ENCODE assay signal across 16 cellular contexts in genomic region chr4:67566335-67566734, GRCh38. TPM values are rescaled to one million over a fixed set of nuclear protein-coding genes. Genes with fewer than 3 reads are reported as not detected.
DNase-seq lines count a peak whose midpoint lies in the region; ATAC-seq, FAIRE-seq and TF ChIP-seq lines count a peak whose summit lies in the region.
"Had no signal": no experiment of that assay in that cellular context is flagged by ENCODE, and none has a peak within 500 bp of the region (broad histone marks: within the 10 kb centered on the region; RNA-seq: fewer than 3 reads in every experiment).

No MANE protein-coding gene starts in this region.

- H3K9me3 ChIP-seq in DND-41 (ENCODE audit: insufficient read depth, low read length, severe bottlenecking) = no peaks in the 10 kb centered on the region
- no peaks in the 10 kb centered on the region for H3K9me3 ChIP-seq in naive thymus-derived CD4-positive, alpha-beta T cell (ENCODE audit: control insufficient read depth in 2 of 3, low read length in 3 of 3)
- H3K9me3 ChIP-seq: HAP-1 had no signal

- no peak overlapping the region for H3K27ac Mint-ChIP-seq in activated CD4-positive, alpha-beta memory T cell treated with anti-CD3 and anti-CD28 coated beads for 36 hours
- H3K27ac Mint-ChIP-seq in activated CD4-positive, alpha-beta memory T cell treated with anti-CD3 and anti-CD28 coated beads, Interleukin-2, amount 10 ng/mL, durations not matched to agents 7 days and 5 days = no peak overlapping the region
- H3K27ac Mint-ChIP-seq in T-cell = peak overlapping the region; percentile 16 to 61
- H3K27ac Mint-ChIP-seq in naive thymus-derived CD4-positive, alpha-beta T cell = peak overlapping the region in 6 of 9 donors; percentile 26 to 52 (median 38)

- H3K4me1 Mint-ChIP-seq in activated CD4-positive, alpha-beta memory T cell treated with anti-CD3 and anti-CD28 coated beads for 36 hours (ENCODE audit: low read depth) = peaks cover 8% of the 10 kb centered on the region
- H3K4me1 Mint-ChIP-seq in activated CD4-positive, alpha-beta memory T cell treated with anti-CD3 and anti-CD28 coated beads, Interleukin-2, amount 10 ng/mL, durations not matched to agents 7 days and 5 days = peaks cover 7% of the 10 kb centered on the region
- H3K4me1 Mint-ChIP-seq in T-cell = peaks cover 9 to 38% (median 14%) of the 10 kb centered on the region in 3 donors
- peaks cover 2 to 67% (median 27%) of the 10 kb centered on the region in 7 donors for H3K4me1 Mint-ChIP-seq in naive thymus-derived CD4-positive, alpha-beta T cell

- H3K36me3 ChIP-seq in DND-41 (ENCODE audit: insufficient read depth, low read length) = no peaks in the 10 kb centered on the region
- no peaks in the 10 kb centered on the region for H3K36me3 ChIP-seq in naive thymus-derived CD4-positive, alpha-beta T cell (ENCODE audit: control insufficient read depth in 2 of 3, insufficient read depth in 3 of 3, low read length in 3 of 3)
- H3K36me3 ChIP-seq: HAP-1 had no signal

- H3K27ac ChIP-seq in DND-41 (ENCODE audit: low read length) = no peak overlapping the region
- no peak overlapping the region for H3K27ac ChIP-seq in naive thymus-derived CD4-positive, alpha-beta T cell (ENCODE audit: low read depth, low read length)
- H3K27ac ChIP-seq: C4-2B had no signal

- CTCF ChIA-PET in activated CD4-positive, alpha-beta memory T cell treated with anti-CD3 and anti-CD28 coated beads for 36 hours (lab: Charles Lee) = interaction anchor here (1.3 kb wide), 1 partner anchor 345 kb away, joined by 3 read pairs; no protein-coding TSS in a partner anchor
- CTCF ChIA-PET in activated CD4-positive, alpha-beta memory T cell treated with anti-CD3 and anti-CD28 coated beads, Interleukin-2, amount 10 ng/mL, durations not matched to agents 7 days and 5 days (lab: Charles Lee) = interaction anchor here (1.4 kb wide), 1 partner anchor 16 kb away, joined by 4 read pairs; no protein-coding TSS in a partner anchor
- CTCF ChIA-PET in T-cell (lab: Charles Lee) = interaction anchor here in 1 of 2 donors (0.6 to 1.0 kb wide), 2 partner anchors 10 to 16 kb away, joined by 3 to 8 read pairs; no protein-coding TSS in a partner anchor
- CTCF ChIA-PET in naive thymus-derived CD4-positive, alpha-beta T cell (lab: Charles Lee) = no interaction called here

- no peaks in the 10 kb centered on the region for H3K27me3 Mint-ChIP-seq in activated CD4-positive, alpha-beta memory T cell treated with anti-CD3 and anti-CD28 coated beads for 36 hours
- H3K27me3 Mint-ChIP-seq in activated CD4-positive, alpha-beta memory T cell treated with anti-CD3 and anti-CD28 coated beads, Interleukin-2, amount 10 ng/mL, durations not matched to agents 7 days and 5 days = no peaks in the 10 kb centered on the region
- H3K27me3 Mint-ChIP-seq in T-cell = no peaks in the 10 kb centered on the region
- no peaks in the 10 kb centered on the region for H3K27me3 Mint-ChIP-seq in naive thymus-derived CD4-positive, alpha-beta T cell

- H3K4me3 Mint-ChIP-seq in activated CD4-positive, alpha-beta memory T cell treated with anti-CD3 and anti-CD28 coated beads for 36 hours = no peak overlapping the region
- H3K4me3 Mint-ChIP-seq in activated CD4-positive, alpha-beta memory T cell treated with anti-CD3 and anti-CD28 coated beads, Interleukin-2, amount 10 ng/mL, durations not matched to agents 7 days and 5 days = no peak overlapping the region
- no peak overlapping the region for H3K4me3 Mint-ChIP-seq in T-cell
- H3K4me3 Mint-ChIP-seq in naive thymus-derived CD4-positive, alpha-beta T cell = peak overlapping the region in 1 of 10 donors; percentile 32

- no peaks in the 10 kb centered on the region for H3K27me3 ChIP-seq in DND-41 (ENCODE audit: insufficient read depth, low read length, poor library complexity)
- no peaks in the 10 kb centered on the region for H3K27me3 ChIP-seq in naive thymus-derived CD4-positive, alpha-beta T cell (ENCODE audit: control insufficient read depth in 2 of 2, insufficient read depth in 2 of 2, low read length in 2 of 2)

- FAIRE-seq in GM19239 (lab: Jason Lieb, UNC) = no peak
- FAIRE-seq: A204.1 had no signal

- H3K36me3 Mint-ChIP-seq in activated CD4-positive, alpha-beta memory T cell treated with anti-CD3 and anti-CD28 coated beads for 36 hours = no peaks in the 10 kb centered on the region
- H3K36me3 Mint-ChIP-seq in activated CD4-positive, alpha-beta memory T cell treated with anti-CD3 and anti-CD28 coated beads, Interleukin-2, amount 10 ng/mL, durations not matched to agents 7 days and 5 days (ENCODE audit: low read depth) = peaks cover 10% of the 10 kb centered on the region
- no peaks in the 10 kb centered on the region for H3K36me3 Mint-ChIP-seq in T-cell
- peaks cover 0 to 39% (median 15%) of the 10 kb centered on the region in 5 donors for H3K36me3 Mint-ChIP-seq in naive thymus-derived CD4-positive, alpha-beta T cell

- intact Hi-C loops in activated CD4-positive, alpha-beta memory T cell treated with anti-CD3 and anti-CD28 coated beads for 36 hours (cut with micrococcal nuclease) = no loop called here
- intact Hi-C loops in naive thymus-derived CD4-positive, alpha-beta T cell (cut with micrococcal nuclease) = no loop called here
- intact Hi-C loops in posterior vena cava (cut with DNase I) = no loop called here

- H2AFZ ChIP-seq in DND-41 (ENCODE audit: low read depth, low read length) = no peak overlapping the region

- TF ChIP-seq CTCF in DND-41 (IDR thresholded peaks at IDR 0.05; ENCODE audit: borderline replicate concordance, extremely low read depth, low read length, poor library complexity, severe bottlenecking) = no peak

- peak; percentile 31 for DNase-seq in activated CD4-positive, alpha-beta memory T cell treated with anti-CD3 and anti-CD28 coated beads for 36 hours
- DNase-seq in activated CD4-positive, alpha-beta memory T cell treated with anti-CD3 and anti-CD28 coated beads, Interleukin-2, amount 10 ng/mL, durations not matched to agents 7 days and 5 days = no peak
- no peak for DNase-seq in DND-41
- DNase-seq in T-cell = no peak
- DNase-seq in naive thymus-derived CD4-positive, alpha-beta T cell = no peak
- DNase-seq in GM19239 (ENCODE audit: insufficient read length, low spot score) = no peak
- no peak for DNase-seq in posterior vena cava (ENCODE audit: low spot score)
- no peak for DNase-seq in cortex of kidney (lab: John Stamatoyannopoulos, UW)
- DNase-seq: IMR-90, NCI-H1436, NCI-H2081 treated with DMSO at 0.1 percent for 48 hours, NCI-H524 had no signal

- H3K9ac ChIP-seq in DND-41 (ENCODE audit: low read depth, low read length) = no peak overlapping the region

- no peaks in the 10 kb centered on the region for H3K79me2 ChIP-seq in DND-41 (ENCODE audit: insufficient read depth, low read length)

- H3K4me1 ChIP-seq in DND-41 (ENCODE audit: insufficient read depth, low read length) = no peaks in the 10 kb centered on the region
- H3K4me1 ChIP-seq in naive thymus-derived CD4-positive, alpha-beta T cell (ENCODE audit: control insufficient read depth in 2 of 2, insufficient read depth in 2 of 2, low read length in 2 of 2) = no peaks in the 10 kb centered on the region
- H3K4me1 ChIP-seq: HAP-1 had no signal

- H3K9me3 Mint-ChIP-seq in activated CD4-positive, alpha-beta memory T cell treated with anti-CD3 and anti-CD28 coated beads for 36 hours = no peaks in the 10 kb centered on the region
- H3K9me3 Mint-ChIP-seq in activated CD4-positive, alpha-beta memory T cell treated with anti-CD3 and anti-CD28 coated beads, Interleukin-2, amount 10 ng/mL, durations not matched to agents 7 days and 5 days = no peaks in the 10 kb centered on the region
- H3K9me3 Mint-ChIP-seq in T-cell = no peaks in the 10 kb centered on the region
- no peaks in the 10 kb centered on the region for H3K9me3 Mint-ChIP-seq in naive thymus-derived CD4-positive, alpha-beta T cell

- no peaks in the 10 kb centered on the region for H4K20me1 ChIP-seq in DND-41 (ENCODE audit: insufficient read depth, low read length)

- peak; percentile 48; the same call in 1 of the 3 replicates for ATAC-seq in DND-41 (ENCODE audit: insufficient read depth, low read depth)
- ATAC-seq in T-cell (replicated peaks in 1 of 4) = no peak
- no peak for ATAC-seq in naive thymus-derived CD4-positive, alpha-beta T cell

- no peak overlapping the region for H3K4me3 ChIP-seq in DND-41 (ENCODE audit: low read depth in 1 of 2, low read length in 2 of 2)
- H3K4me3 ChIP-seq in naive thymus-derived CD4-positive, alpha-beta T cell (ENCODE audit: low read length) = no peak overlapping the region
- H3K4me3 ChIP-seq: HAP-1 had no signal

- no peak overlapping the region for H3K4me2 ChIP-seq in DND-41 (ENCODE audit: insufficient read depth, low read length)

- POLR2A ChIA-PET in activated CD4-positive, alpha-beta memory T cell treated with anti-CD3 and anti-CD28 coated beads for 36 hours (lab: Charles Lee) = no interaction called here
- POLR2A ChIA-PET in activated CD4-positive, alpha-beta memory T cell treated with anti-CD3 and anti-CD28 coated beads, Interleukin-2, amount 10 ng/mL, durations not matched to agents 7 days and 5 days (lab: Charles Lee) = no interaction called here
- POLR2A ChIA-PET in T-cell (lab: Charles Lee) = no interaction called here
- POLR2A ChIA-PET in naive thymus-derived CD4-positive, alpha-beta T cell (lab: Charles Lee) = interaction anchor here (0.7 to 2.5 kb wide), 3 partner anchors 10 to 78 kb away, joined by 3 to 8 read pairs (median 3); no protein-coding TSS in a partner anchor

RNA-seq across cellular contexts. Expression of gene STAP1, which starts 7.8 kb away (rescaled TPM):
- 1 to 10 TPM; 5.5 to 5.9 TPM for total RNA-seq in activated CD4-positive, alpha-beta memory T cell treated with anti-CD3 and anti-CD28 coated beads for 36 hours
- 10 to 100 TPM; 29.5 to 30.9 TPM for total RNA-seq in activated CD4-positive, alpha-beta memory T cell treated with anti-CD3 and anti-CD28 coated beads, Interleukin-2, amount 10 ng/mL, durations not matched to agents 7 days and 5 days
- 1 to 10 TPM; 1.6 to 8.0 (median 4.3) TPM for total RNA-seq in T-cell
- total RNA-seq in naive thymus-derived CD4-positive, alpha-beta T cell = 10 to 100 TPM in 3 of 5 experiments, 1 to 10 TPM in 2; 3.3 to 39.1 (median 15.0) TPM
- polyA plus RNA-seq in naive thymus-derived CD4-positive, alpha-beta T cell = 1 to 10 TPM; 9.7 to 9.9 TPM
- total RNA-seq in posterior vena cava = under 1 TPM in 1 of 2 donors, not detected in 1; 0.38 TPM
- total RNA-seq: HT-29, IMR-90 had no signal
- polyA plus RNA-seq: IMR-90 had no signal

RNA-seq across cellular contexts. Expression of gene CENPC, which starts 21.0 kb away (rescaled TPM):
- 10 to 100 TPM; 32.6 to 33.5 TPM for total RNA-seq in activated CD4-positive, alpha-beta memory T cell treated with anti-CD3 and anti-CD28 coated beads for 36 hours
- total RNA-seq in activated CD4-positive, alpha-beta memory T cell treated with anti-CD3 and anti-CD28 coated beads, Interleukin-2, amount 10 ng/mL, durations not matched to agents 7 days and 5 days = 10 to 100 TPM; 36.4 to 36.7 TPM
- total RNA-seq in T-cell (100 to 1,000 TPM in 1 of 5 donors, 10 to 100 TPM in 4; 38.4 to 101 (median 40.0) TPM), posterior vena cava (10 to 100 TPM; 18.3 to 20.1 TPM)
- 10 to 100 TPM; 33.9 to 89.7 (median 63.8) TPM for total RNA-seq in naive thymus-derived CD4-positive, alpha-beta T cell
- 10 to 100 TPM; 17.5 to 20.4 TPM for polyA plus RNA-seq in naive thymus-derived CD4-positive, alpha-beta T cell

Comparison
In these comparisons a context has a peak if more than half of its experiments do, and no peak if none do; other contexts are left out.
1. H3K27ac Mint-ChIP-seq: peak in T-cell (2 of 2) and naive thymus-derived CD4-positive, alpha-beta T cell (6 of 9); none in activated CD4-positive, alpha-beta memory T cell treated with anti-CD3 and anti-CD28 coated beads for 36 hours (single experiment) and activated CD4-positive, alpha-beta memory T cell treated with anti-CD3 and anti-CD28 coated beads, Interleukin-2, amount 10 ng/mL, durations not matched to agents 7 days and 5 days (single experiment).